19 cellular contexts compared by ENCODE assay signal in genomic region chr18:33375829-33376228, GRCh38.
DNase-seq lines count a peak whose midpoint lies in the region; ATAC-seq and TF ChIP-seq lines count a peak whose summit lies in the region.
"Had no signal": no experiment of that assay in that cellular context is flagged by ENCODE, and none has a peak within 500 bp of the region (broad histone marks: within the 10 kb centered on the region; RNA-seq: fewer than 3 reads in every experiment).

No MANE protein-coding gene starts in this region.

- H3K79me2 ChIP-seq in hepatocyte: no peaks in the 10 kb centered on the region

- TF ChIP-seq CTCF in hepatocyte (IDR thresholded peaks at IDR 0.05; ENCODE audit: poor library complexity) (no peak), ovary (IDR thresholded peaks at IDR 0.05) (no peak)

- H4K20me1 ChIP-seq in hepatocyte (ENCODE audit: insufficient read depth, poor library complexity, severe bottlenecking): no peaks in the 10 kb centered on the region

- 71% methylated on average over 4 of the region's 4 CpGs for WGBS in hepatocyte (ENCODE audit: low lambda C conversion rate, missing lambda C conversion rate)
- WGBS in ovary, 3 donors: 71 to 82% (median 78%) methylated on average over 4 of the region's 4 CpGs

- no peak for ATAC-seq in HG02623 (IDR thresholded peaks at IDR 0.05; ENCODE audit: unreplicated experiment)
- no peak for ATAC-seq in GM21423 (IDR thresholded peaks at IDR 0.05; ENCODE audit: unreplicated experiment)
- ATAC-seq: PC-3, Right ventricle myocardium inferior had no signal

- no peaks in the 10 kb centered on the region for H3K9me2 ChIP-seq in hepatocyte (replicated peaks; ENCODE audit: insufficient read depth)

- no peak overlapping the region for H3K4me2 ChIP-seq in hepatocyte

- H3K9me3 ChIP-seq in hepatocyte (ENCODE audit: low read depth): no peaks in the 10 kb centered on the region
- no peaks in the 10 kb centered on the region for H3K9me3 ChIP-seq in ovary
- H3K9me3 ChIP-seq: SJCRH30 had no signal

- TF ChIP-seq EP300 in ovary (IDR thresholded peaks at IDR 0.05): no peak

- H3K4me1 ChIP-seq in hepatocyte (ENCODE audit: insufficient read depth) (no peaks in the 10 kb centered on the region), ovary (ENCODE audit: insufficient read depth) (no peaks in the 10 kb centered on the region)
- H3K4me1 ChIP-seq: SJCRH30 had no signal

- no peak overlapping the region for H2AFZ ChIP-seq in hepatocyte

- H3K4me3 ChIP-seq in hepatocyte (no peak overlapping the region), ovary (no peak overlapping the region)
- H3K4me3 ChIP-seq: SJCRH30 had no signal

- no peaks in the 10 kb centered on the region for H3K27me3 ChIP-seq in hepatocyte
- no peaks in the 10 kb centered on the region for H3K27me3 ChIP-seq in ovary
- H3K27me3 ChIP-seq: SJCRH30 had no signal

- DNase-seq in NCI-H2227 treated with DMSO at 0.1 percent for 48 hours (lab: John Stamatoyannopoulos, UW) (peak; percentile 2), NCI-H2227 (lab: John Stamatoyannopoulos, UW; ENCODE audit: unreplicated experiment) (no peak), NCI-H2171 treated with DMSO at 0.1 percent for 48 hours (lab: John Stamatoyannopoulos, UW) (peak; percentile 28), hepatocyte (ENCODE audit: low spot score) (peak; percentile 10), ovary (no peak)
- DNase-seq: CD4-positive, CD25-positive, alpha-beta regulatory T cell; GF-D8; KBM-7; MV-4-11; NCI-H2029; NCI-H446; NCI-H526 treated with DMSO at 0.1 percent for 48 hours; NK-92 treated with Interleukin-12 subunit alpha and Interleukin-12 subunit beta, amount 100 ng/mL, for 24 hours; PC-3; SJCRH30; T-helper 2 cell had no signal

- intact Hi-C loops in ovary (cut with DNase I): no loop called here

- TF ChIP-seq POLR2A in ovary (IDR thresholded peaks at IDR 0.05): no peak

- no peak overlapping the region for H3K27ac ChIP-seq in hepatocyte
- no peak overlapping the region for H3K27ac ChIP-seq in ovary
- H3K27ac ChIP-seq: SJCRH30 had no signal

- H3K36me3 ChIP-seq in hepatocyte (replicated peaks; ENCODE audit: insufficient read depth, low read depth) (no peaks in the 10 kb centered on the region), ovary (no peaks in the 10 kb centered on the region)
- H3K36me3 ChIP-seq: SJCRH30 had no signal

Comparison
In these comparisons a context has a peak if more than half of its experiments do, and no peak if none do; other contexts are left out.
1. DNase-seq: peak in NCI-H2227 treated with DMSO at 0.1 percent for 48 hours (single experiment), NCI-H2171 treated with DMSO at 0.1 percent for 48 hours (single experiment) and hepatocyte (single experiment); none in NCI-H2227 (single experiment) and ovary (0 of 5).